In the genomic region with DNA sequence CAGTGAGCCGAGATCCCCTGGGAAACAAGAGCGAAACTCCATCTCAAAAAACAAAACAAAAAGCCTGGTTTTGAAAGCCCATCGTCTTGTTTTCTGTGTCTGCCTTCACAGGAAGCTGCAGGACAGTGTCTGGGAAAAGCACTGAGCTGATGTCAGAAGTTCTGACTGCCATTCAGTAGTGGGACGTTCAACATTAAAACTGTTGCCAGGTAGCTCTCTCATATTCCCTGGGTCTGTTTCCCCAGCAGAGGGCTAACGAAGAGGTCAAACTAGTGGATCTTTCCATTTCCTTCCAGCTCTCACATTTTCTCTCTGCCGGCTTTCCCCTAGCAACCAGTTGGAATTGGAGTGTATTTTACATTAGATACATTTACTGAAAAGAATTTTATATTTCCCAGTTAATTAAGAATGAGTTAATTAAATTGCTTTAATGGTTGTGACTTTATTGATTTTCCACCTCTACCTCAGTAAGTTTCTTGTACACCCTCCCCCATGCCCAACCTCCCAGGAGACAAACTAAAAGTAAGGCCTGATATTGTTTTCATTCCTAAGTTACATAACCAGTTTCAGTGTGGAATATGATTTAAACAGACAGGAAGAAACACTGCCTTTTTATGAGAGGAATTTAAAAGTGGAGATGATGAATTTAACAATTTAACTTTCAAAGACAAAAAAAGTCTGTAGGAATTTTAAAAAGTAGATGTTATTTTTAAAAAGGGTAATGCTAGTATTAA, we compare ENCODE assay signal across 31 cellular contexts. TPM values are rescaled to one million over a fixed set of nuclear protein-coding genes. Genes with fewer than 3 reads are reported as not detected.
A peak's percentile ranks its signal among the peaks of the same experiment; 100 is the strongest.
DNase-seq lines count a peak whose midpoint lies in the region; ATAC-seq and TF ChIP-seq lines count a peak whose summit lies in the region.
"Had no signal": no experiment of that assay in that cellular context is flagged by ENCODE, and none has a peak within 500 bp of the region (broad histone marks: within the 10 kb centered on the region; RNA-seq: fewer than 3 reads in every experiment).

No MANE protein-coding gene starts in this region.

- peaks cover 35% of the 10 kb centered on the region for H3K4me1 Mint-ChIP-seq in mesothelial cell of epicardium
- H3K4me1 Mint-ChIP-seq in activated CD8-positive, alpha-beta T cell treated with anti-CD3 and anti-CD28 coated beads for 36 hours (ENCODE audit: low read depth) = no peaks in the 10 kb centered on the region
- H3K4me1 Mint-ChIP-seq: activated CD8-positive, alpha-beta memory T cell treated with anti-CD3 and anti-CD28 coated beads, Interleukin-2, amount 10 ng/mL, durations not matched to agents 7 days and 5 days; natural killer cell had no signal

- POLR2A ChIA-PET in activated CD8-positive, alpha-beta T cell treated with anti-CD3 and anti-CD28 coated beads for 36 hours (lab: Charles Lee) = interaction anchor here (1.3 kb wide), 1 partner anchor 91 kb away, joined by 4 read pairs; no protein-coding TSS in a partner anchor

- no peaks in the 10 kb centered on the region for H3K36me3 Mint-ChIP-seq in mesothelial cell of epicardium
- H3K36me3 Mint-ChIP-seq in activated CD8-positive, alpha-beta T cell treated with anti-CD3 and anti-CD28 coated beads for 36 hours (ENCODE audit: low read depth) = no peaks in the 10 kb centered on the region
- H3K36me3 Mint-ChIP-seq: activated CD8-positive, alpha-beta memory T cell treated with anti-CD3 and anti-CD28 coated beads, Interleukin-2, amount 10 ng/mL, durations not matched to agents 7 days and 5 days; natural killer cell; WTC11 had no signal

- peak overlapping the region; percentile 80 for H3K27ac ChIP-seq in VCaP
- H3K27ac ChIP-seq in tibial artery = peak overlapping the region; percentile 30 to 38
- H3K27ac ChIP-seq: adrenal gland, breast epithelium, C4-2B, colonic mucosa, esophagus squamous epithelium, GM23248, spleen had no signal

- TF ChIP-seq CTCF in VCaP (conservative IDR thresholded peaks at IDR 0.05) (peak; percentile 54), mesothelial cell of epicardium (IDR thresholded peaks at IDR 0.05; ENCODE audit: unreplicated experiment) (no peak), tibial artery (IDR thresholded peaks at IDR 0.05) (no peak)
- no peak for TF ChIP-seq CTCF in activated CD8-positive, alpha-beta T cell treated with anti-CD3 and anti-CD28 coated beads for 36 hours (IDR thresholded peaks at IDR 0.05)

- H3K27ac Mint-ChIP-seq in mesothelial cell of epicardium = peak overlapping the region; percentile 83
- H3K27ac Mint-ChIP-seq in activated CD8-positive, alpha-beta T cell treated with anti-CD3 and anti-CD28 coated beads for 36 hours = no peak overlapping the region
- H3K27ac Mint-ChIP-seq: activated CD8-positive, alpha-beta memory T cell treated with anti-CD3 and anti-CD28 coated beads, Interleukin-2, amount 10 ng/mL, durations not matched to agents 7 days and 5 days; activated T-cell treated with anti-CD3 and anti-CD28 coated beads, Interleukin-2, amount 50 U/mL, for 72 hours; natural killer cell; WTC11 had no signal

- CTCF ChIA-PET in activated CD8-positive, alpha-beta T cell treated with anti-CD3 and anti-CD28 coated beads for 36 hours (lab: Charles Lee) = interaction anchor here (1.1 to 4.2 kb wide), 5 partner anchors 11 to 74 kb away, joined by 3 to 41 read pairs (median 4); no protein-coding TSS in a partner anchor

- DNase-seq in dermis microvascular lymphatic vessel endothelial cell (ENCODE audit: low read depth in 2 of 2) = peak; percentile 60 to 75
- DNase-seq in mesothelial cell of epicardium (ENCODE audit: low spot score in 2 of 2, unreplicated experiment in 2 of 2) = no peak
- no peak for DNase-seq in tibial artery
- no peak for DNase-seq in activated CD8-positive, alpha-beta T cell treated with anti-CD3 and anti-CD28 coated beads for 36 hours
- DNase-seq: activated CD4-positive, alpha-beta T cell treated with anti-CD3 and anti-CD28 coated beads, Interleukin-2, amount 50 U/mL, for 1 hour; activated CD8-positive, alpha-beta memory T cell treated with anti-CD3 and anti-CD28 coated beads, Interleukin-2, amount 10 ng/mL, durations not matched to agents 7 days and 5 days; activated naive CD4-positive, alpha-beta T cell; activated T-cell treated with anti-CD3 and anti-CD28 coated beads, Interleukin-2, amount 50 U/mL, for 72 hours; adrenal gland; colonic mucosa; esophagus squamous epithelium; GM23248; natural killer cell; NCI-H1092; NCI-H187; NCI-H2171; NCI-H510A; OCI-M1; right cardiac atrium; SHP77; spleen; stimulated activated CD4-positive, alpha-beta T cell treated with anti-CD3 and anti-CD28 coated beads, Interleukin-4, amount 100 ng/mL, for 1 hour; T1000 had no signal

- no peaks in the 10 kb centered on the region for H3K9me3 ChIP-seq in tibial artery
- H3K9me3 ChIP-seq: adrenal gland, breast epithelium, colonic mucosa, esophagus squamous epithelium, spleen had no signal

- H3K9me3 Mint-ChIP-seq in mesothelial cell of epicardium = no peaks in the 10 kb centered on the region
- H3K9me3 Mint-ChIP-seq in activated CD8-positive, alpha-beta T cell treated with anti-CD3 and anti-CD28 coated beads for 36 hours = no peaks in the 10 kb centered on the region
- H3K9me3 Mint-ChIP-seq: activated T-cell treated with anti-CD3 and anti-CD28 coated beads, Interleukin-2, amount 50 U/mL, for 72 hours; natural killer cell; WTC11 had no signal

- ATAC-seq in GM19455 (IDR thresholded peaks at IDR 0.05; ENCODE audit: unreplicated experiment) (no peak), GM21423 (IDR thresholded peaks at IDR 0.05; ENCODE audit: unreplicated experiment) (no peak)
- no peak for ATAC-seq in activated CD8-positive, alpha-beta T cell treated with anti-CD3 and anti-CD28 coated beads for 36 hours
- ATAC-seq: activated CD8-positive, alpha-beta memory T cell treated with anti-CD3 and anti-CD28 coated beads, Interleukin-2, amount 10 ng/mL, durations not matched to agents 7 days and 5 days; activated T-cell treated with anti-CD3 and anti-CD28 coated beads, Interleukin-2, amount 50 U/mL, for 72 hours; left lobe of liver; natural killer cell; WTC11 had no signal

- no peaks in the 10 kb centered on the region for H3K27me3 Mint-ChIP-seq in mesothelial cell of epicardium (ENCODE audit: low read depth)
- peaks cover 10% of the 10 kb centered on the region for H3K27me3 Mint-ChIP-seq in activated CD8-positive, alpha-beta T cell treated with anti-CD3 and anti-CD28 coated beads for 36 hours

- H3K4me3 ChIP-seq in tibial artery = no peak overlapping the region
- H3K4me3 ChIP-seq: adrenal gland, breast epithelium, colonic mucosa, esophagus squamous epithelium, GM23248, spleen had no signal

- peaks cover 0 to 36% (median 7%) of the 10 kb centered on the region in 4 donors for H3K4me1 ChIP-seq in tibial artery
- H3K4me1 ChIP-seq: adrenal gland, breast epithelium, colonic mucosa, spleen had no signal

- intact Hi-C loops in tibial artery (cut with DNase I; ENCODE audit: low total_unique reads) = no loop called here
- intact Hi-C loops in activated CD8-positive, alpha-beta T cell treated with anti-CD3 and anti-CD28 coated beads for 36 hours (cut with micrococcal nuclease) = no loop called here

- H3K4me3 Mint-ChIP-seq in mesothelial cell of epicardium = no peak overlapping the region
- no peak overlapping the region for H3K4me3 Mint-ChIP-seq in activated CD8-positive, alpha-beta T cell treated with anti-CD3 and anti-CD28 coated beads for 36 hours
- H3K4me3 Mint-ChIP-seq: activated CD8-positive, alpha-beta memory T cell treated with anti-CD3 and anti-CD28 coated beads, Interleukin-2, amount 10 ng/mL, durations not matched to agents 7 days and 5 days; activated T-cell treated with anti-CD3 and anti-CD28 coated beads, Interleukin-2, amount 50 U/mL, for 72 hours; natural killer cell; WTC11 had no signal

- H3K27me3 ChIP-seq in tibial artery = no peaks in the 10 kb centered on the region
- H3K27me3 ChIP-seq: adrenal gland, breast epithelium, colonic mucosa, esophagus squamous epithelium had no signal

- no peaks in the 10 kb centered on the region for H3K36me3 ChIP-seq in tibial artery
- H3K36me3 ChIP-seq: adrenal gland, breast epithelium, colonic mucosa, esophagus squamous epithelium, spleen had no signal

RNA-seq across cellular contexts. Expression of gene RCN2, which starts 29.9 kb away (rescaled TPM):
- total RNA-seq in dermis microvascular lymphatic vessel endothelial cell (35.9 and 42.0 TPM in 2 replicates), mesothelial cell of epicardium (111 to 115 TPM (median 112 TPM) in 3 replicates)
- total RNA-seq in activated CD8-positive, alpha-beta T cell treated with anti-CD3 and anti-CD28 coated beads for 36 hours = 10 to 100 TPM; 21.8 to 21.9 TPM

RNA-seq across cellular contexts. Expression of gene PSTPIP1, which starts 33.5 kb away (rescaled TPM):
- total RNA-seq in dermis microvascular lymphatic vessel endothelial cell (0.13 and 0.25 TPM in 2 replicates), mesothelial cell of epicardium (0.59 TPM in 1 of 3 replicates, not detected in the others)
- 100 to 1,000 TPM; 113 to 121 TPM for total RNA-seq in activated CD8-positive, alpha-beta T cell treated with anti-CD3 and anti-CD28 coated beads for 36 hours
- total RNA-seq: GM23248, osteocyte had no signal

RNA-seq across cellular contexts. Expression of gene SCAPER, which starts 56.3 kb away (rescaled TPM):
- total RNA-seq in dermis microvascular lymphatic vessel endothelial cell (5.3 and 7.7 TPM in 2 replicates), mesothelial cell of epicardium (33.8 to 35.9 TPM (median 34.4 TPM) in 3 replicates)
- 10 to 100 TPM; 31.4 to 32.7 TPM for total RNA-seq in activated CD8-positive, alpha-beta T cell treated with anti-CD3 and anti-CD28 coated beads for 36 hours

Comparison
In these comparisons a context has a peak if more than half of its experiments do, and no peak if none do; other contexts are left out.
1. DNase-seq: peak in dermis microvascular lymphatic vessel endothelial cell (2 of 2); none in mesothelial cell of epicardium (0 of 2), tibial artery (0 of 2) and activated CD8-positive, alpha-beta T cell treated with anti-CD3 and anti-CD28 coated beads for 36 hours (single experiment).
2. RNA of gene PSTPIP1, which starts 33.5 kb away (total RNA-seq): 113 to 121 TPM in activated CD8-positive, alpha-beta T cell treated with anti-CD3 and anti-CD28 coated beads for 36 hours; 0.13 to 0.25 TPM in dermis microvascular lymphatic vessel endothelial cell and 0.59 TPM in mesothelial cell of epicardium; every median in the first group is over 10 times any median in the second.